In the genomic region with DNA sequence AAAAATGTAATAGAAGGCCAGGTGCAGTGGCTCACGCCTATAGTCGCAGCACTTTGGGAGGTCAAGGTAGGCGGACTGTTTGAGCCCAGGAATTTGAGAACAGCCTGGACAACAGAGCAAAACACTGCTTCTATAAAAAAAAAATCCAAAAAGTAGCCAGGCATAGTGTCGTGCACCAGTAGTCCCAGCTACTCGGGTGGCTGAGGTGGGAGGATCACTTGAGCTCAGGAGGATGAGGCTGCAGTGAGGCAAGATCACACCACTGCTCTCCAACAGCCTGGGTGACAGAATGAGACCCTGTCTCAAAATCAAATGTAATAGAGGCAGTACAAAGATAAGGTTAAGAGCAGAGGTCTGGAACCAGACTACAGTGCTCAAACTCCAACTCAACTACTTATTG, we compare ENCODE assay signal across 20 cellular contexts. TPM values are rescaled to one million over a fixed set of nuclear protein-coding genes. Genes with fewer than 3 reads are reported as not detected.
DNase-seq lines count a peak whose midpoint lies in the region; ATAC-seq and TF ChIP-seq lines count a peak whose summit lies in the region.
"Had no signal": no experiment of that assay in that cellular context is flagged by ENCODE, and none has a peak within 500 bp of the region (broad histone marks: within the 10 kb centered on the region; RNA-seq: fewer than 3 reads in every experiment).

No MANE protein-coding gene starts in this region.

- H3K4me1 ChIP-seq in mesenchymal stem cell (ENCODE audit: control insufficient read depth, insufficient read depth, low read depth, low read length): peaks cover 8% of the 10 kb centered on the region

- H3K18ac ChIP-seq in mesenchymal stem cell (ENCODE audit: low read depth in 1 of 2, low read length in 2 of 2): no peak overlapping the region

- no peak overlapping the region for H4K91ac ChIP-seq in mesenchymal stem cell (ENCODE audit: low read length)

- H3K36me3 ChIP-seq in brain microvascular endothelial cell (replicated peaks) (peaks cover 18% of the 10 kb centered on the region), mesenchymal stem cell (ENCODE audit: control insufficient read depth in 1 of 2, insufficient read depth in 2 of 2, low read depth in 1 of 2, low read length in 2 of 2) (peaks cover 9 to 47% of the 10 kb centered on the region in 2 experiments)

- no peak overlapping the region for H2BK120ac ChIP-seq in mesenchymal stem cell (ENCODE audit: low read depth, low read length)

- H3K27me3 ChIP-seq in brain microvascular endothelial cell (replicated peaks) (no peaks in the 10 kb centered on the region), mesenchymal stem cell (ENCODE audit: control insufficient read depth in 1 of 2, insufficient read depth in 1 of 2, low read length in 2 of 2) (no peaks in the 10 kb centered on the region)
- H3K27me3 ChIP-seq: BLaER1, SJSA1 had no signal

- no peak overlapping the region for H2AFZ ChIP-seq in mesenchymal stem cell (ENCODE audit: low read depth, low read length)
- H2AFZ ChIP-seq: PC-9 had no signal

- DNase-seq in left ventricle myocardium superior (no peak), left cardiac atrium (no peak), brain microvascular endothelial cell (no peak), mesenchymal stem cell (no peak), activated gamma-delta T cell (lab: John Stamatoyannopoulos, UW) (no peak), superior temporal gyrus (ENCODE audit: extremely low spot score) (no peak)
- DNase-seq: CD4-positive, alpha-beta T cell; H7; MM.1S; NCI-H1417; NCI-H1694; NCI-H2029 treated with DMSO at 0.1 percent for 48 hours; NCI-H2227 treated with DMSO at 0.1 percent for 48 hours; NCI-H526 treated with DMSO at 0.1 percent for 48 hours; PC-9; Right ventricle myocardium superior had no signal

- in situ Hi-C loops in brain microvascular endothelial cell (cut with HindIII; ENCODE audit: low pct_ligation_motif_present, low sequenced_read_pairs): no loop called here

- intact Hi-C loops in left ventricle myocardium superior (cut with micrococcal nuclease) (no loop called here), left cardiac atrium (cut with DNase I) (loop anchor here in 1 of 2 donors (10.0 kb wide), 1 partner anchor 199 kb away; no protein-coding TSS in a partner anchor)

- no peak overlapping the region for H2BK15ac ChIP-seq in mesenchymal stem cell (ENCODE audit: low read depth, poor library complexity, severe bottlenecking)

- peak overlapping the region; percentile 33 for H3K27ac ChIP-seq in brain microvascular endothelial cell
- H3K27ac ChIP-seq in mesenchymal stem cell (ENCODE audit: low read length, poor library complexity, severe bottlenecking): peak overlapping the region; percentile 65
- H3K27ac ChIP-seq: BLaER1, KMS-11, PC-9 had no signal

- no peaks in the 10 kb centered on the region for H3K9me3 ChIP-seq in mesenchymal stem cell (ENCODE audit: control insufficient read depth, low read length)
- H3K9me3 ChIP-seq: BLaER1, SJSA1 had no signal

- 89% methylated on average over 5 of the region's 5 CpGs for WGBS in mesenchymal stem cell

- no peak overlapping the region for H3K23ac ChIP-seq in mesenchymal stem cell (ENCODE audit: low read length in 2 of 2)

- peaks cover 23% of the 10 kb centered on the region for H3K79me1 ChIP-seq in mesenchymal stem cell (replicated peaks; ENCODE audit: low read length, poor library complexity, severe bottlenecking)

- H4K8ac ChIP-seq in mesenchymal stem cell (ENCODE audit: low read length): no peak overlapping the region

- no peak overlapping the region for H3K14ac ChIP-seq in mesenchymal stem cell (ENCODE audit: low read length in 2 of 2)

- H3K4ac ChIP-seq in mesenchymal stem cell (ENCODE audit: low read depth in 1 of 2, low read length in 2 of 2): no peak overlapping the region

- no peak overlapping the region for H2BK12ac ChIP-seq in mesenchymal stem cell (ENCODE audit: low read length in 2 of 2)

- ATAC-seq in left ventricle myocardium superior (peak; percentile 20), left cardiac atrium (no peak), GM21447 (IDR thresholded peaks at IDR 0.05; ENCODE audit: unreplicated experiment) (no peak)

- H3K4me3 ChIP-seq in brain microvascular endothelial cell (ENCODE audit: low read depth, low read length) (no peak overlapping the region), mesenchymal stem cell (ENCODE audit: insufficient read depth in 1 of 2, low read depth in 1 of 2, low read length in 2 of 2) (no peak overlapping the region)
- H3K4me3 ChIP-seq: BLaER1, PC-9, SJSA1 had no signal

- no peak overlapping the region for H3K4me2 ChIP-seq in mesenchymal stem cell (ENCODE audit: low read length, poor library complexity, severe bottlenecking)
- H3K4me2 ChIP-seq: BLaER1, KMS-11, PC-9 had no signal

- no peak for TF ChIP-seq CTCF in brain microvascular endothelial cell (IDR thresholded peaks at IDR 0.05; ENCODE audit: low read depth, low read length, missing control alignments)

- H2BK5ac ChIP-seq in mesenchymal stem cell (ENCODE audit: low read depth, low read length, poor library complexity, severe bottlenecking): no peak overlapping the region

- no peak overlapping the region for H2AK5ac ChIP-seq in mesenchymal stem cell (ENCODE audit: low read length, severe bottlenecking)

- H3K9ac ChIP-seq in mesenchymal stem cell (ENCODE audit: low read length): no peak overlapping the region
- H3K9ac ChIP-seq: BLaER1, KMS-11 had no signal

RNA-seq across cellular contexts. Expression of a gene that starts 59.6 kb away (rescaled TPM):
- 121 TPM for total RNA-seq in left ventricle myocardium superior
- 10 to 100 TPM; 71.5 to 90.0 TPM for total RNA-seq in left cardiac atrium
- polyA plus RNA-seq in mesenchymal stem cell (2013, experiment 1 of 2): 55.3 TPM
- polyA plus RNA-seq in mesenchymal stem cell (2013, experiment 2 of 2): 56.6 TPM
